8 cellular contexts compared by ENCODE assay signal in genomic region chr5:88883059-88883565, GRCh38. TPM values are rescaled to one million over a fixed set of nuclear protein-coding genes. Genes with fewer than 3 reads are reported as not detected.
DNase-seq lines count a peak whose midpoint lies in the region; ATAC-seq and TF ChIP-seq lines count a peak whose summit lies in the region.

Gene MEF2C (minus strand): TSS chr5:88883184. CDS start chr5:88823788, 59,396 bp downstream.

- intact Hi-C loops in body of pancreas (cut with DNase I) (no loop called here), prostate gland (cut with DNase I) (loop anchor here (5.0 kb wide), 3 partner anchors 46 to 151 kb away; no protein-coding TSS in a partner anchor)

- H3K36me3 ChIP-seq in OCI-LY3 (replicated peaks; ENCODE audit: low read depth, low read length) (peaks cover 11% of the 10 kb centered on the region), body of pancreas (replicated peaks in 1 of 2; ENCODE audit: insufficient read depth in 1 of 2, low read depth in 2 of 2) (no peaks in the 10 kb centered on the region), prostate gland (no peaks in the 10 kb centered on the region)

- H2AFZ ChIP-seq in OCI-LY3 (ENCODE audit: low read depth, low read length) = peak within 1 kb of the TSS; percentile 34; the same call in 1 of the 2 replicates

- H3K4me3 ChIP-seq in OCI-LY3 (ENCODE audit: low read length) (peak within 1 kb of the TSS; percentile 98), body of pancreas (peak within 1 kb of the TSS; percentile 35 to 64), prostate gland (peak within 1 kb of the TSS; percentile 42 to 53)

- peak; percentile 79 for DNase-seq in Ammon's horn (ENCODE audit: low spot score)
- peak; percentile 24 to 65 (median 58) for DNase-seq in body of pancreas
- DNase-seq in hippocampal formation (lab: John Stamatoyannopoulos, UW) = peak; percentile 63 to 73
- DNase-seq in prostate gland (ENCODE audit: low spot score) = peak; percentile 51

- 0 out of 2 replicates have a peak, but pooled peaks cover 4% of the 10 kb centered on the region for H3K27me3 ChIP-seq in OCI-LY3 (ENCODE audit: low read depth, low read length)
- H3K27me3 ChIP-seq in body of pancreas = no peaks in the 10 kb centered on the region
- no peaks in the 10 kb centered on the region for H3K27me3 ChIP-seq in prostate gland (replicated peaks; ENCODE audit: insufficient read depth)

- H4K20me1 ChIP-seq in OCI-LY3 (ENCODE audit: insufficient read depth, low read length) = peaks cover 22% of the 10 kb centered on the region

- WGBS in body of pancreas, 2 donors = 1% methylated on average over 41 of the region's 41 CpGs
- under 1% methylated on average over 41 of the region's 41 CpGs for WGBS in prostate gland

- ATAC-seq in GM18867 (IDR thresholded peaks at IDR 0.05; ENCODE audit: unreplicated experiment) = peak; percentile 37
- peak; percentile 21 for ATAC-seq in HG03469 (IDR thresholded peaks at IDR 0.05; ENCODE audit: unreplicated experiment)
- ATAC-seq in body of pancreas = peak; percentile 76
- ATAC-seq in HG03139 (IDR thresholded peaks at IDR 0.05; ENCODE audit: unreplicated experiment) = no peak

- H3K27ac ChIP-seq in OCI-LY3 (ENCODE audit: low read length) (peak within 1 kb of the TSS; percentile 75), body of pancreas (peak within 1 kb of the TSS; percentile 10 to 76 (median 58)), prostate gland (peak within 1 kb of the TSS; percentile 74 to 82)

- TF ChIP-seq CTCF in OCI-LY3 (IDR thresholded peaks at IDR 0.05; ENCODE audit: low read depth, low read length) (no peak), body of pancreas (IDR thresholded peaks at IDR 0.05) (no peak), prostate gland (IDR thresholded peaks at IDR 0.05) (no peak)

- peak within 1 kb of the TSS; percentile 95 for H3K4me2 ChIP-seq in OCI-LY3 (ENCODE audit: low read length)

- peak in 2 of 3 donors; percentile 63 to 66 for TF ChIP-seq POLR2A in body of pancreas (IDR thresholded peaks at IDR 0.05)
- peak; percentile 74 for TF ChIP-seq POLR2A in prostate gland (IDR thresholded peaks at IDR 0.05)

- H3K9ac ChIP-seq in OCI-LY3 (ENCODE audit: low read length) = peak within 1 kb of the TSS; percentile 98

- no peaks in the 10 kb centered on the region for H3K9me3 ChIP-seq in OCI-LY3 (ENCODE audit: insufficient read depth, low read length)
- H3K9me3 ChIP-seq in body of pancreas = no peaks in the 10 kb centered on the region
- no peaks in the 10 kb centered on the region for H3K9me3 ChIP-seq in prostate gland

- peaks cover 61% of the 10 kb centered on the region for H3K79me2 ChIP-seq in OCI-LY3 (ENCODE audit: low read length)

- H3K4me1 ChIP-seq in OCI-LY3 (ENCODE audit: low read length) (peaks cover 27% of the 10 kb centered on the region), body of pancreas (peaks cover 4% of the 10 kb centered on the region), prostate gland (replicated peaks) (no peaks in the 10 kb centered on the region)

RNA-seq across cellular contexts. Expression of gene MEF2C, which starts in this region (rescaled TPM):
- 10 to 100 TPM in 1 of 2 donors, 1 to 10 TPM in 1; 7.0 to 23.7 TPM for total RNA-seq in body of pancreas
- total RNA-seq in prostate gland = 10 to 100 TPM; 13.9 to 44.0 TPM

Comparison
In these comparisons a context has a peak if more than half of its experiments do, and no peak if none do; other contexts are left out.
1. H3K4me3 ChIP-seq: peak in every context shown above with its lines; median percentile 98 in OCI-LY3; 50 in body of pancreas; 48 in prostate gland.